ENCODE assay signal across 17 cellular contexts in genomic region chr13:110503037-110503901, GRCh38. TPM values are rescaled to one million over a fixed set of nuclear protein-coding genes. Genes with fewer than 3 reads are reported as not detected.
A peak's percentile ranks its signal among the peaks of the same experiment; 100 is the strongest.
DNase-seq lines count a peak whose midpoint lies in the region; ATAC-seq and TF ChIP-seq lines count a peak whose summit lies in the region.
"Had no signal": no experiment of that assay in that cellular context is flagged by ENCODE, and none has a peak within 500 bp of the region (broad histone marks: within the 10 kb centered on the region; RNA-seq: fewer than 3 reads in every experiment).

No MANE protein-coding gene starts in this region.

- ATAC-seq in Right ventricle myocardium inferior = no peak
- ATAC-seq in WTC11 = no peak
- no peak for ATAC-seq in GM18870 (IDR thresholded peaks at IDR 0.05; ENCODE audit: unreplicated experiment)
- ATAC-seq: A549; activated CD8-positive, alpha-beta T cell treated with anti-CD3 and anti-CD28 coated beads, Interleukin-2, amount 10 ng/mL, durations not matched to agents 7 days and 5 days had no signal

- H3K9me3 Mint-ChIP-seq in WTC11 = no peaks in the 10 kb centered on the region
- H3K9me3 Mint-ChIP-seq: neural crest cell had no signal

- peaks cover 62% of the 10 kb centered on the region for H3K36me3 Mint-ChIP-seq in WTC11

- POLR2A ChIA-PET in WTC11 (lab: Charles Lee) = no interaction called here

- DNase-seq in Right ventricle myocardium inferior (ENCODE audit: missing footprints) (peak; percentile 59), cardiac septum (ENCODE audit: low spot score) (no peak), WTC11 (ENCODE audit: low spot score) (no peak), iris pigment epithelial cell (ENCODE audit: low read depth) (peak; percentile 39), AG08396 (ENCODE audit: low spot score) (no peak), activated gamma-delta T cell treated with Interleukin-2 at 50 U/mL for 16 hours (no peak), NCI-H446 treated with DMSO at 0.1 percent for 48 hours (lab: John Stamatoyannopoulos, UW) (no peak)
- DNase-seq: activated CD8-positive, alpha-beta T cell treated with anti-CD3 and anti-CD28 coated beads, Interleukin-2, amount 10 ng/mL, durations not matched to agents 7 days and 5 days; DMS153; H7; NCI-H1417 treated with DMSO at 0.1 percent for 48 hours; NCI-H69; spleen had no signal

- no peaks in the 10 kb centered on the region; the same call in 1 of the 2 replicates for H3K27me3 Mint-ChIP-seq in WTC11 (ENCODE audit: low read depth)

- peak overlapping the region; percentile 63; the same call in 1 of the 2 replicates for H3K27ac Mint-ChIP-seq in WTC11
- H3K27ac Mint-ChIP-seq: activated CD8-positive, alpha-beta T cell treated with anti-CD3 and anti-CD28 coated beads, Interleukin-2, amount 10 ng/mL, durations not matched to agents 7 days and 5 days had no signal

- no peak overlapping the region for H3K4me3 Mint-ChIP-seq in WTC11
- H3K4me3 Mint-ChIP-seq: activated CD8-positive, alpha-beta T cell treated with anti-CD3 and anti-CD28 coated beads, Interleukin-2, amount 10 ng/mL, durations not matched to agents 7 days and 5 days; brain; neural crest cell had no signal

- CTCF ChIA-PET in WTC11 (lab: Charles Lee) = no interaction called here

- TF ChIP-seq CTCF in WTC11 (IDR thresholded peaks at IDR 0.05) = no peak

- H3K4me1 Mint-ChIP-seq in WTC11 = no peaks in the 10 kb centered on the region
- H3K4me1 Mint-ChIP-seq: neural crest cell had no signal

- intact Hi-C loops in Right ventricle myocardium inferior (cut with DNase I) = no loop called here
- intact Hi-C loops in cardiac septum (cut with DNase I) = no loop called here

TF ChIP-seq in WTC11, 78 proteins besides CTCF, POLR2A, EP300 and RAD21:
- no peak for TF ChIP-seq GABPB1 (CRISPR knock-in tag; IDR thresholded peaks at IDR 0.05)
- no peak for TF ChIP-seq ATF6 (CRISPR knock-in tag; IDR thresholded peaks at IDR 0.05)
- TF ChIP-seq ZNF281 (CRISPR knock-in tag; IDR thresholded peaks at IDR 0.05) = no peak
- no peak for TF ChIP-seq CREM (CRISPR knock-in tag; IDR thresholded peaks at IDR 0.05)
TF ChIP-seq in WTC11: peak in this region for 0.

RNA-seq across cellular contexts. Expression of gene RAB20, which starts 58.3 kb away (rescaled TPM):
- 10.5 TPM for total RNA-seq in Right ventricle myocardium inferior
- total RNA-seq in cardiac septum = 12.6 TPM
- 14.3 to 19.0 TPM (median 18.6 TPM) in 3 replicates for total RNA-seq in WTC11 (2021)

Comparison
In these comparisons a context has a peak if more than half of its experiments do, and no peak if none do; other contexts are left out.
1. DNase-seq: peak in Right ventricle myocardium inferior (single experiment) and iris pigment epithelial cell (single experiment); none in cardiac septum (single experiment), WTC11 (single experiment), AG08396 (single experiment), activated gamma-delta T cell treated with Interleukin-2 at 50 U/mL for 16 hours (single experiment) and NCI-H446 treated with DMSO at 0.1 percent for 48 hours (single experiment).